ENCODE assay signal across 8 cellular contexts in the genomic region with DNA sequence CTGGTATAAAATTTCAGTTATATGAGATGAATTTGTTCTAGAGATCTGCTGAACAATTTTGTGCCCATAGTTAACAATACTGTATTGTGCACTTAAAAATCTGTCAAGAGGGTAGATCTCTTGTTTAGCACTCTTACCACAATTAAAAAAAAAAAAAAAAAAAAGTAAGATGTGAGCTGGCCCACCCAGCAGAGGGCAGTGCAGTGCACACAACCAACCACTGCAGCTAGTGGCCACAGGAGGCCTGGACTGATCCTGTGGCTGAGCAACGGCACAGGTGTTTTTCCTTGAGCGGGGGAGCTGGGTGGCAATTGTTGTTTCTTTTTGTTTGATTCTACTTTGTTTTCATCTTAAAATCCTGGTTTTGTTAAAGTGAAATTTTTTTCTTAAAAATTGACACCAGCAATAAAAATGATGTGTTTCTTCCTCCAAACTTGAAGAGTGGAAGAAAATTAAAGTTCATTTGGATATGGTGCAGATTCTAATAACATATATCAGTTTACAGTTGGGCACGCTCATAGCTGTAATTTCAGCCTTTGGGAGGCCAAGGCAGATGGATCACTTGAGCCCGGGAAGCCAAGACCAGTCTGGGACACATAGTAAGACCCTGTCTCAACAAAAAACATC.
DNase-seq lines count a peak whose midpoint lies in the region; ATAC-seq and TF ChIP-seq lines count a peak whose summit lies in the region.

No MANE protein-coding gene starts in this region.

- peak; percentile 67 for TF ChIP-seq RAD21 in Ishikawa (IDR thresholded peaks at IDR 0.05; ENCODE audit: low read depth)

- H3K4me1 ChIP-seq in CD8-positive, alpha-beta memory T cell (ENCODE audit: insufficient read depth, low read length) = no peaks in the 10 kb centered on the region
- no peaks in the 10 kb centered on the region for H3K4me1 ChIP-seq in spleen

- no peak overlapping the region for H3K4me3 Mint-ChIP-seq in CD8-positive, alpha-beta memory T cell
- H3K4me3 Mint-ChIP-seq in activated naive CD8-positive, alpha-beta T cell treated with anti-CD3 and anti-CD28 coated beads for 36 hours = no peak overlapping the region

- H3K4me1 Mint-ChIP-seq in CD8-positive, alpha-beta memory T cell = peaks cover 4 to 12% (median 9%) of the 10 kb centered on the region in 3 donors
- peaks cover 5% of the 10 kb centered on the region for H3K4me1 Mint-ChIP-seq in activated naive CD8-positive, alpha-beta T cell treated with anti-CD3 and anti-CD28 coated beads for 36 hours

- TF ChIP-seq CTCF in spleen (IDR thresholded peaks at IDR 0.05 in 8 of 11, conservative IDR thresholded peaks at IDR 0.05 in 3 of 11) = peak; percentile 39 to 77 (median 61)

- ATAC-seq in GM19455 (IDR thresholded peaks at IDR 0.05; ENCODE audit: unreplicated experiment) (peak; percentile 72), left ventricle myocardium superior (peak; percentile 66), HG02938 (IDR thresholded peaks at IDR 0.05; ENCODE audit: unreplicated experiment) (no peak)

- H3K9me3 Mint-ChIP-seq in CD8-positive, alpha-beta memory T cell = peaks cover 0 to 2% (median 0%) of the 10 kb centered on the region in 5 donors
- H3K9me3 Mint-ChIP-seq in activated naive CD8-positive, alpha-beta T cell treated with anti-CD3 and anti-CD28 coated beads for 36 hours = peaks cover 2% of the 10 kb centered on the region

- H3K9me3 ChIP-seq in CD8-positive, alpha-beta memory T cell (ENCODE audit: low read length) = no peaks in the 10 kb centered on the region
- peaks cover 0 to 5% (median 0%) of the 10 kb centered on the region in 8 donors for H3K9me3 ChIP-seq in spleen

- POLR2A ChIA-PET in CD8-positive, alpha-beta memory T cell (lab: Charles Lee) = interaction anchor here (0.7 kb wide), 1 partner anchor 30 kb away, joined by 3 read pairs; no protein-coding TSS in a partner anchor

- CTCF ChIA-PET in CD8-positive, alpha-beta memory T cell (lab: Charles Lee) = interaction anchor here (0.7 to 1.8 kb wide), 19 partner anchors 9 to 484 kb away, joined by 3 to 8 read pairs (median 3); no protein-coding TSS in a partner anchor

- peaks cover 11 to 38% of the 10 kb centered on the region in 2 donors for H3K27me3 Mint-ChIP-seq in CD8-positive, alpha-beta memory T cell
- H3K27me3 Mint-ChIP-seq in activated naive CD8-positive, alpha-beta T cell treated with anti-CD3 and anti-CD28 coated beads for 36 hours = no peaks in the 10 kb centered on the region

- H3K36me3 ChIP-seq in CD8-positive, alpha-beta memory T cell (ENCODE audit: insufficient read depth, low read length) = no peaks in the 10 kb centered on the region
- H3K36me3 ChIP-seq in spleen = no peaks in the 10 kb centered on the region

- H3K27ac ChIP-seq in CD8-positive, alpha-beta memory T cell (ENCODE audit: low read depth, low read length) = no peak overlapping the region
- H3K27ac ChIP-seq in spleen = no peak overlapping the region

- no peak for TF ChIP-seq POLR2A in spleen (IDR thresholded peaks at IDR 0.05)

- H3K36me3 Mint-ChIP-seq in CD8-positive, alpha-beta memory T cell = peaks cover 0 to 4% (median 0%) of the 10 kb centered on the region in 3 donors
- H3K36me3 Mint-ChIP-seq in activated naive CD8-positive, alpha-beta T cell treated with anti-CD3 and anti-CD28 coated beads for 36 hours = peaks cover 1% of the 10 kb centered on the region

- peak; percentile 28 to 62 (median 36) for DNase-seq in CD8-positive, alpha-beta memory T cell
- DNase-seq in SK-N-DZ (ENCODE audit: low spot score) = peak; percentile 74
- peak; percentile 42 for DNase-seq in activated naive CD8-positive, alpha-beta T cell treated with anti-CD3 and anti-CD28 coated beads for 36 hours
- peak; percentile 79 for DNase-seq in left ventricle myocardium superior
- DNase-seq in spleen = peak; percentile 81

- intact Hi-C loops in left ventricle myocardium superior (cut with micrococcal nuclease) (loop anchor here (5.0 to 10.0 kb wide), 3 partner anchors 97 to 200 kb away; a partner anchor contains a TSS), spleen (cut with DNase I; ENCODE audit: low total_unique reads) (loop anchor here (10.0 kb wide), 3 partner anchors 110 to 480 kb away; no protein-coding TSS in a partner anchor)

- H3K27me3 ChIP-seq in CD8-positive, alpha-beta memory T cell (ENCODE audit: insufficient read depth, low read length, poor library complexity, severe bottlenecking) = no peaks in the 10 kb centered on the region
- peaks cover 0 to 7% (median 0%) of the 10 kb centered on the region in 7 donors for H3K27me3 ChIP-seq in spleen (replicated peaks in 1 of 7)

- no peak overlapping the region for H3K27ac Mint-ChIP-seq in CD8-positive, alpha-beta memory T cell
- no peak overlapping the region for H3K27ac Mint-ChIP-seq in activated naive CD8-positive, alpha-beta T cell treated with anti-CD3 and anti-CD28 coated beads for 36 hours

- WGBS in spleen, 5 donors = 42 to 54% (median 48%) methylated on average over 4 of the region's 4 CpGs

- no peak overlapping the region for H3K4me3 ChIP-seq in CD8-positive, alpha-beta memory T cell (ENCODE audit: low read length)
- H3K4me3 ChIP-seq in spleen = no peak overlapping the region

- TF ChIP-seq EP300 in Ishikawa (IDR thresholded peaks at IDR 0.05; ENCODE audit: borderline replicate concordance) = no peak

TF ChIP-seq in Ishikawa, 13 proteins besides CTCF, POLR2A, EP300 and RAD21:
- TF ChIP-seq, protein P1, sequence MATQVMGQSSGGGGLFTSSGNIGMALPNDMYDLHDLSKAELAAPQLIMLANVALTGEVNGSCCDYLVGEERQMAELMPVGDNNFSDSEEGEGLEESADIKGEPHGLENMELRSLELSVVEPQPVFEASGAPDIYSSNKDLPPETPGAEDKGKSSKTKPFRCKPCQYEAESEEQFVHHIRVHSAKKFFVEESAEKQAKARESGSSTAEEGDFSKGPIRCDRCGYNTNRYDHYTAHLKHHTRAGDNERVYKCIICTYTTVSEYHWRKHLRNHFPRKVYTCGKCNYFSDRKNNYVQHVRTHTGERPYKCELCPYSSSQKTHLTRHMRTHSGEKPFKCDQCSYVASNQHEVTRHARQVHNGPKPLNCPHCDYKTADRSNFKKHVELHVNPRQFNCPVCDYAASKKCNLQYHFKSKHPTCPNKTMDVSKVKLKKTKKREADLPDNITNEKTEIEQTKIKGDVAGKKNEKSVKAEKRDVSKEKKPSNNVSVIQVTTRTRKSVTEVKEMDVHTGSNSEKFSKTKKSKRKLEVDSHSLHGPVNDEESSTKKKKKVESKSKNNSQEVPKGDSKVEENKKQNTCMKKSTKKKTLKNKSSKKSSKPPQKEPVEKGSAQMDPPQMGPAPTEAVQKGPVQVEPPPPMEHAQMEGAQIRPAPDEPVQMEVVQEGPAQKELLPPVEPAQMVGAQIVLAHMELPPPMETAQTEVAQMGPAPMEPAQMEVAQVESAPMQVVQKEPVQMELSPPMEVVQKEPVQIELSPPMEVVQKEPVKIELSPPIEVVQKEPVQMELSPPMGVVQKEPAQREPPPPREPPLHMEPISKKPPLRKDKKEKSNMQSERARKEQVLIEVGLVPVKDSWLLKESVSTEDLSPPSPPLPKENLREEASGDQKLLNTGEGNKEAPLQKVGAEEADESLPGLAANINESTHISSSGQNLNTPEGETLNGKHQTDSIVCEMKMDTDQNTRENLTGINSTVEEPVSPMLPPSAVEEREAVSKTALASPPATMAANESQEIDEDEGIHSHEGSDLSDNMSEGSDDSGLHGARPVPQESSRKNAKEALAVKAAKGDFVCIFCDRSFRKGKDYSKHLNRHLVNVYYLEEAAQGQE (IDR thresholded peaks at IDR 0.05; ENCODE audit: low read depth) = no peak
- TF ChIP-seq CEBPB (IDR thresholded peaks at IDR 0.05) (no peak), TAF1 (IDR thresholded peaks at IDR 0.05; ENCODE audit: low read depth) (no peak), EGR1 (IDR thresholded peaks at IDR 0.05) (no peak), YY1 (IDR thresholded peaks at IDR 0.05; ENCODE audit: low read depth) (no peak), FOXM1 (IDR thresholded peaks at IDR 0.05; ENCODE audit: borderline replicate concordance, low read depth) (no peak), TCF12 (IDR thresholded peaks at IDR 0.05; ENCODE audit: low read depth) (no peak), NFIC (IDR thresholded peaks at IDR 0.05) (no peak), CREB1 (IDR thresholded peaks at IDR 0.05; ENCODE audit: low read depth) (no peak), TEAD4 (IDR thresholded peaks at IDR 0.05) (no peak), ZBTB7A (IDR thresholded peaks at IDR 0.05; ENCODE audit: low read depth) (no peak)
- TF ChIP-seq, protein P2, sequence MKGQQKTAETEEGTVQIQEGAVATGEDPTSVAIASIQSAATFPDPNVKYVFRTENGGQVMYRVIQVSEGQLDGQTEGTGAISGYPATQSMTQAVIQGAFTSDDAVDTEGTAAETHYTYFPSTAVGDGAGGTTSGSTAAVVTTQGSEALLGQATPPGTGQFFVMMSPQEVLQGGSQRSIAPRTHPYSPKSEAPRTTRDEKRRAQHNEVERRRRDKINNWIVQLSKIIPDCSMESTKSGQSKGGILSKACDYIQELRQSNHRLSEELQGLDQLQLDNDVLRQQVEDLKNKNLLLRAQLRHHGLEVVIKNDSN (IDR thresholded peaks at IDR 0.05) = no peak
- TF ChIP-seq, protein P3, sequence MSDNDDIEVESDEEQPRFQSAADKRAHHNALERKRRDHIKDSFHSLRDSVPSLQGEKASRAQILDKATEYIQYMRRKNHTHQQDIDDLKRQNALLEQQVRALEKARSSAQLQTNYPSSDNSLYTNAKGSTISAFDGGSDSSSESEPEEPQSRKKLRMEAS (IDR thresholded peaks at IDR 0.05) = no peak
